Comparison of ENCODE assay signal across 1 cellular context in genomic region chr19:50804420-50805272, GRCh38.
TF ChIP-seq lines count a peak whose summit lies in the region.

No MANE protein-coding gene starts in this region.

TF ChIP-seq in HEK293, 187 proteins besides CTCF, POLR2A, EP300 and RAD21 (continued from another document):
- TF ChIP-seq, protein P1, sequence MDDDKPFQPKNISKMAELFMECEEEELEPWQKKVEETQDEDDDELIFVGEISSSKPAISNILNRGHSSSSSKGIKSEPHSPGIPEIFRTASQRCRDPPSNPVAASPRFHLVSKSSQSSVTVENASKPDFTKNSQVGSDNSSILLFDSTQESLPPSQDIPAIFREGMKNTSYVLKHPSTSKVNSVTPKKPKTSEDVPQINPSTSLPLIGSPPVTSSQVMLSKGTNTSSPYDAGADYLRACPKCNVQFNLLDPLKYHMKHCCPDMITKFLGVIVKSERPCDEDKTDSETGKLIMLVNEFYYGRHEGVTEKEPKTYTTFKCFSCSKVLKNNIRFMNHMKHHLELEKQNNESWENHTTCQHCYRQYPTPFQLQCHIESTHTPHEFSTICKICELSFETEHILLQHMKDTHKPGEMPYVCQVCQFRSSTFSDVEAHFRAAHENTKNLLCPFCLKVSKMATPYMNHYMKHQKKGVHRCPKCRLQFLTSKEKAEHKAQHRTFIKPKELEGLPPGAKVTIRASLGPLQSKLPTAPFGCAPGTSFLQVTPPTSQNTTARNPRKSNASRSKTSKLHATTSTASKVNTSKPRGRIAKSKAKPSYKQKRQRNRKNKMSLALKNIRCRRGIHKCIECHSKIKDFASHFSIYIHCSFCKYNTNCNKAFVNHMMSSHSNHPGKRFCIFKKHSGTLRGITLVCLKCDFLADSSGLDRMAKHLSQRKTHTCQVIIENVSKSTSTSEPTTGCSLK (tag by site-specific recombination; IDR thresholded peaks at IDR 0.05), result no peak
- no peak for TF ChIP-seq ZNF266 (tag by site-specific recombination; IDR thresholded peaks at IDR 0.05; ENCODE audit: low read depth)
- peak; percentile 76 for TF ChIP-seq ZNF501 (tag by site-specific recombination; IDR thresholded peaks at IDR 0.05)
- TF ChIP-seq, protein P2, sequence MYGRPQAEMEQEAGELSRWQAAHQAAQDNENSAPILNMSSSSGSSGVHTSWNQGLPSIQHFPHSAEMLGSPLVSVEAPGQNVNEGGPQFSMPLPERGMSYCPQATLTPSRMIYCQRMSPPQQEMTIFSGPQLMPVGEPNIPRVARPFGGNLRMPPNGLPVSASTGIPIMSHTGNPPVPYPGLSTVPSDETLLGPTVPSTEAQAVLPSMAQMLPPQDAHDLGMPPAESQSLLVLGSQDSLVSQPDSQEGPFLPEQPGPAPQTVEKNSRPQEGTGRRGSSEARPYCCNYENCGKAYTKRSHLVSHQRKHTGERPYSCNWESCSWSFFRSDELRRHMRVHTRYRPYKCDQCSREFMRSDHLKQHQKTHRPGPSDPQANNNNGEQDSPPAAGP (tag by site-specific recombination; IDR thresholded peaks at IDR 0.05), result peak; percentile 55
- TF ChIP-seq ZNF423 (tag by site-specific recombination; IDR thresholded peaks at IDR 0.05), result peak; percentile 58; the same call in 1 of the 2 replicates
- no peak for TF ChIP-seq ZNF157 (tag by site-specific recombination; IDR thresholded peaks at IDR 0.05)
- TF ChIP-seq ZNF626 (tag by site-specific recombination; IDR thresholded peaks at IDR 0.05), result no peak
- no peak for TF ChIP-seq ZNF214 (tag by site-specific recombination; IDR thresholded peaks at IDR 0.05; ENCODE audit: borderline replicate concordance)
- peak; percentile 11; the same call in 1 of the 2 replicates for TF ChIP-seq ZIC2 (tag by site-specific recombination; IDR thresholded peaks at IDR 0.05)
- TF ChIP-seq ZNF555 (tag by site-specific recombination; conservative IDR thresholded peaks at IDR 0.05), result no peak
- TF ChIP-seq, protein P3, sequence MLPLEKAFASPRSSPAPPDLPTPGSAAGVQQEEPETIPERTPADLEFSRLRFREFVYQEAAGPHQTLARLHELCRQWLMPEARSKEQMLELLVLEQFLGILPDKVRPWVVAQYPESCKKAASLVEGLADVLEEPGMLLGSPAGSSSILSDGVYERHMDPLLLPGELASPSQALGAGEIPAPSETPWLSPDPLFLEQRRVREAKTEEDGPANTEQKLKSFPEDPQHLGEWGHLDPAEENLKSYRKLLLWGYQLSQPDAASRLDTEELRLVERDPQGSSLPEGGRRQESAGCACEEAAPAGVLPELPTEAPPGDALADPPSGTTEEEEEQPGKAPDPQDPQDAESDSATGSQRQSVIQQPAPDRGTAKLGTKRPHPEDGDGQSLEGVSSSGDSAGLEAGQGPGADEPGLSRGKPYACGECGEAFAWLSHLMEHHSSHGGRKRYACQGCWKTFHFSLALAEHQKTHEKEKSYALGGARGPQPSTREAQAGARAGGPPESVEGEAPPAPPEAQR (tag by site-specific recombination; IDR thresholded peaks at IDR 0.05), result peak; percentile 89; the same call in 1 of the 2 replicates
- TF ChIP-seq, protein P4, sequence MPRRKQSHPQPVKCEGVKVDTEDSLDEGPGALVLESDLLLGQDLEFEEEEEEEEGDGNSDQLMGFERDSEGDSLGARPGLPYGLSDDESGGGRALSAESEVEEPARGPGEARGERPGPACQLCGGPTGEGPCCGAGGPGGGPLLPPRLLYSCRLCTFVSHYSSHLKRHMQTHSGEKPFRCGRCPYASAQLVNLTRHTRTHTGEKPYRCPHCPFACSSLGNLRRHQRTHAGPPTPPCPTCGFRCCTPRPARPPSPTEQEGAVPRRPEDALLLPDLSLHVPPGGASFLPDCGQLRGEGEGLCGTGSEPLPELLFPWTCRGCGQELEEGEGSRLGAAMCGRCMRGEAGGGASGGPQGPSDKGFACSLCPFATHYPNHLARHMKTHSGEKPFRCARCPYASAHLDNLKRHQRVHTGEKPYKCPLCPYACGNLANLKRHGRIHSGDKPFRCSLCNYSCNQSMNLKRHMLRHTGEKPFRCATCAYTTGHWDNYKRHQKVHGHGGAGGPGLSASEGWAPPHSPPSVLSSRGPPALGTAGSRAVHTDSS (tag by site-specific recombination; IDR thresholded peaks at IDR 0.05), result 0 out of 2 replicates have a peak, but pooled peaks have one; percentile 33
- TF ChIP-seq GLI4 (tag by site-specific recombination; IDR thresholded peaks at IDR 0.05), result peak; percentile 94
- no peak for TF ChIP-seq PRDM1 (tag by site-specific recombination; IDR thresholded peaks at IDR 0.05)
- TF ChIP-seq ZNF621 (tag by site-specific recombination; IDR thresholded peaks at IDR 0.05), result no peak
- TF ChIP-seq TCF7L2 (IDR thresholded peaks at IDR 0.05; ENCODE audit: borderline replicate concordance, low read depth, low read length), result no peak
- TF ChIP-seq ZNF37A (tag by site-specific recombination; IDR thresholded peaks at IDR 0.05), result no peak
- peak; percentile 72 for TF ChIP-seq ZNF76 (tag by site-specific recombination; IDR thresholded peaks at IDR 0.05; ENCODE audit: borderline replicate concordance, low read depth)
- TF ChIP-seq, protein P5, sequence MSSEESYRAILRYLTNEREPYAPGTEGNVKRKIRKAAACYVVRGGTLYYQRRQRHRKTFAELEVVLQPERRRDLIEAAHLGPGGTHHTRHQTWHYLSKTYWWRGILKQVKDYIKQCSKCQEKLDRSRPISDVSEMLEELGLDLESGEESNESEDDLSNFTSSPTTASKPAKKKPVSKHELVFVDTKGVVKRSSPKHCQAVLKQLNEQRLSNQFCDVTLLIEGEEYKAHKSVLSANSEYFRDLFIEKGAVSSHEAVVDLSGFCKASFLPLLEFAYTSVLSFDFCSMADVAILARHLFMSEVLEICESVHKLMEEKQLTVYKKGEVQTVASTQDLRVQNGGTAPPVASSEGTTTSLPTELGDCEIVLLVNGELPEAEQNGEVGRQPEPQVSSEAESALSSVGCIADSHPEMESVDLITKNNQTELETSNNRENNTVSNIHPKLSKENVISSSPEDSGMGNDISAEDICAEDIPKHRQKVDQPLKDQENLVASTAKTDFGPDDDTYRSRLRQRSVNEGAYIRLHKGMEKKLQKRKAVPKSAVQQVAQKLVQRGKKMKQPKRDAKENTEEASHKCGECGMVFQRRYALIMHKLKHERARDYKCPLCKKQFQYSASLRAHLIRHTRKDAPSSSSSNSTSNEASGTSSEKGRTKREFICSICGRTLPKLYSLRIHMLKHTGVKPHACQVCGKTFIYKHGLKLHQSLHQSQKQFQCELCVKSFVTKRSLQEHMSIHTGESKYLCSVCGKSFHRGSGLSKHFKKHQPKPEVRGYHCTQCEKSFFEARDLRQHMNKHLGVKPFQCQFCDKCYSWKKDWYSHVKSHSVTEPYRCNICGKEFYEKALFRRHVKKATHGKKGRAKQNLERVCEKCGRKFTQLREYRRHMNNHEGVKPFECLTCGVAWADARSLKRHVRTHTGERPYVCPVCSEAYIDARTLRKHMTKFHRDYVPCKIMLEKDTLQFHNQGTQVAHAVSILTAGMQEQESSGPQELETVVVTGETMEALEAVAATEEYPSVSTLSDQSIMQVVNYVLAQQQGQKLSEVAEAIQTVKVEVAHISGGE (tag by site-specific recombination; conservative IDR thresholded peaks at IDR 0.05; ENCODE audit: low read depth), result peak; percentile 70
- no peak for TF ChIP-seq ZNF791 (tag by site-specific recombination; IDR thresholded peaks at IDR 0.05)
- TF ChIP-seq ZNF792 (tag by site-specific recombination; IDR thresholded peaks at IDR 0.05), result no peak
- no peak for TF ChIP-seq ZNF521 (tag by site-specific recombination; IDR thresholded peaks at IDR 0.05)
- TF ChIP-seq, protein P6, sequence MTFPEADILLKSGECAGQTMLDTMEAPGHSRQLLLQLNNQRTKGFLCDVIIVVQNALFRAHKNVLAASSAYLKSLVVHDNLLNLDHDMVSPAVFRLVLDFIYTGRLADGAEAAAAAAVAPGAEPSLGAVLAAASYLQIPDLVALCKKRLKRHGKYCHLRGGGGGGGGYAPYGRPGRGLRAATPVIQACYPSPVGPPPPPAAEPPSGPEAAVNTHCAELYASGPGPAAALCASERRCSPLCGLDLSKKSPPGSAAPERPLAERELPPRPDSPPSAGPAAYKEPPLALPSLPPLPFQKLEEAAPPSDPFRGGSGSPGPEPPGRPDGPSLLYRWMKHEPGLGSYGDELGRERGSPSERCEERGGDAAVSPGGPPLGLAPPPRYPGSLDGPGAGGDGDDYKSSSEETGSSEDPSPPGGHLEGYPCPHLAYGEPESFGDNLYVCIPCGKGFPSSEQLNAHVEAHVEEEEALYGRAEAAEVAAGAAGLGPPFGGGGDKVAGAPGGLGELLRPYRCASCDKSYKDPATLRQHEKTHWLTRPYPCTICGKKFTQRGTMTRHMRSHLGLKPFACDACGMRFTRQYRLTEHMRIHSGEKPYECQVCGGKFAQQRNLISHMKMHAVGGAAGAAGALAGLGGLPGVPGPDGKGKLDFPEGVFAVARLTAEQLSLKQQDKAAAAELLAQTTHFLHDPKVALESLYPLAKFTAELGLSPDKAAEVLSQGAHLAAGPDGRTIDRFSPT (tag by site-specific recombination; IDR thresholded peaks at IDR 0.05), result no peak
- TF ChIP-seq ZNF747 (tag by site-specific recombination; IDR thresholded peaks at IDR 0.05), result no peak
- peak; percentile 37; the same call in 1 of the 2 replicates for TF ChIP-seq ZNF596 (tag by site-specific recombination; IDR thresholded peaks at IDR 0.05)
- TF ChIP-seq ZNF280D (tag by site-specific recombination; IDR thresholded peaks at IDR 0.05), result no peak
- no peak for TF ChIP-seq ZNF510 (tag by site-specific recombination; IDR thresholded peaks at IDR 0.05; ENCODE audit: insufficient replicate concordance)
- peak; percentile 62; the same call in 1 of the 2 replicates for TF ChIP-seq KLF10 (tag by site-specific recombination; IDR thresholded peaks at IDR 0.05)
- TF ChIP-seq RBAK (tag by site-specific recombination; IDR thresholded peaks at IDR 0.05), result no peak
- TF ChIP-seq ZNF561 (tag by site-specific recombination; IDR thresholded peaks at IDR 0.05; ENCODE audit: borderline replicate concordance), result 0 out of 2 replicates have a peak, but pooled peaks have one; percentile 57
- TF ChIP-seq ZNF223 (tag by site-specific recombination; IDR thresholded peaks at IDR 0.05), result no peak
- TF ChIP-seq, protein P7, sequence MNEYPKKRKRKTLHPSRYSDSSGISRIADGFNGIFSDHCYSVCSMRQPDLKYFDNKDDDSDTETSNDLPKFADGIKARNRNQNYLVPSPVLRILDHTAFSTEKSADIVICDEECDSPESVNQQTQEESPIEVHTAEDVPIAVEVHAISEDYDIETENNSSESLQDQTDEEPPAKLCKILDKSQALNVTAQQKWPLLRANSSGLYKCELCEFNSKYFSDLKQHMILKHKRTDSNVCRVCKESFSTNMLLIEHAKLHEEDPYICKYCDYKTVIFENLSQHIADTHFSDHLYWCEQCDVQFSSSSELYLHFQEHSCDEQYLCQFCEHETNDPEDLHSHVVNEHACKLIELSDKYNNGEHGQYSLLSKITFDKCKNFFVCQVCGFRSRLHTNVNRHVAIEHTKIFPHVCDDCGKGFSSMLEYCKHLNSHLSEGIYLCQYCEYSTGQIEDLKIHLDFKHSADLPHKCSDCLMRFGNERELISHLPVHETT (tag by site-specific recombination; IDR thresholded peaks at IDR 0.05), result peak; percentile 77; the same call in 1 of the 2 replicates
- 0 out of 2 replicates have a peak, but pooled peaks have one; percentile 43 for TF ChIP-seq ZNF580 (tag by site-specific recombination; IDR thresholded peaks at IDR 0.05)
- TF ChIP-seq ZNF623 (tag by site-specific recombination; IDR thresholded peaks at IDR 0.05), result no peak; the same call in 1 of the 2 replicates
- no peak for TF ChIP-seq ZNF549 (tag by site-specific recombination; IDR thresholded peaks at IDR 0.05)
- no peak for TF ChIP-seq ZNF341 (tag by site-specific recombination; IDR thresholded peaks at IDR 0.05; ENCODE audit: low read depth)
- TF ChIP-seq OSR2 (tag by site-specific recombination; IDR thresholded peaks at IDR 0.05), result no peak
- no peak for TF ChIP-seq HOXA7 (CRISPR knock-in tag; IDR thresholded peaks at IDR 0.05; ENCODE audit: borderline replicate concordance)
- peak; percentile 19; the same call in 1 of the 2 replicates for TF ChIP-seq ZNF24 (tag by site-specific recombination; IDR thresholded peaks at IDR 0.05)
- TF ChIP-seq SALL2 (tag by site-specific recombination; IDR thresholded peaks at IDR 0.05; ENCODE audit: borderline replicate concordance), result no peak
- no peak for TF ChIP-seq ZNF571 (tag by site-specific recombination; IDR thresholded peaks at IDR 0.05)
- no peak for TF ChIP-seq ZNF558 (tag by site-specific recombination; IDR thresholded peaks at IDR 0.05)
- TF ChIP-seq ZSCAN4 (tag by site-specific recombination; IDR thresholded peaks at IDR 0.05), result peak; percentile 42
- no peak; the same call in 1 of the 2 replicates for TF ChIP-seq ZFP69B (tag by site-specific recombination; IDR thresholded peaks at IDR 0.05)
